Comparison of ENCODE assay signal across 19 cellular contexts in genomic region chr2:232366461-232366860, GRCh38. TPM values are rescaled to one million over a fixed set of nuclear protein-coding genes. Genes with fewer than 3 reads are reported as not detected.
"Had no signal": no experiment of that assay in that cellular context is flagged by ENCODE, and none has a peak within 500 bp of the region (broad histone marks: within the 10 kb centered on the region; RNA-seq: fewer than 3 reads in every experiment).

No MANE protein-coding gene starts in this region.

RNA-seq across cellular contexts. Expression of gene ALPP, which starts 12.1 kb away (rescaled TPM):
- total RNA-seq: left cardiac atrium; liver; myocyte; natural killer cell treated with Interleukin-12 subunit alpha and Interleukin-12 subunit beta and Interleukin-15 and Interleukin-18, amount 100 ng/mL, for 72 hours; omental fat pad; progenitor cell of endocrine pancreas; pulmonary artery endothelial cell; renal cortical epithelial cell; right atrium auricular region; right lobe of liver; temporal lobe; tibial nerve; urinary bladder; vagina had no signal
- polyA plus RNA-seq: keratinocyte; liver; naive thymus-derived CD4-positive, alpha-beta T cell; neural cell; ovary; small intestine; urinary bladder had no signal

RNA-seq across cellular contexts. Expression of gene ALPG, which starts 40.2 kb away (rescaled TPM):
- total RNA-seq: left cardiac atrium; liver; myocyte; naive thymus-derived CD4-positive, alpha-beta T cell; natural killer cell treated with Interleukin-12 subunit alpha and Interleukin-12 subunit beta and Interleukin-15 and Interleukin-18, amount 100 ng/mL, for 72 hours; omental fat pad; progenitor cell of endocrine pancreas; pulmonary artery endothelial cell; renal cortical epithelial cell; right atrium auricular region; right lobe of liver; temporal lobe; tibial nerve; urinary bladder; vagina had no signal
- polyA plus RNA-seq: keratinocyte; liver; naive thymus-derived CD4-positive, alpha-beta T cell; neural cell; urinary bladder had no signal
